Comparison of ENCODE assay signal across 17 cellular contexts in the genomic region with DNA sequence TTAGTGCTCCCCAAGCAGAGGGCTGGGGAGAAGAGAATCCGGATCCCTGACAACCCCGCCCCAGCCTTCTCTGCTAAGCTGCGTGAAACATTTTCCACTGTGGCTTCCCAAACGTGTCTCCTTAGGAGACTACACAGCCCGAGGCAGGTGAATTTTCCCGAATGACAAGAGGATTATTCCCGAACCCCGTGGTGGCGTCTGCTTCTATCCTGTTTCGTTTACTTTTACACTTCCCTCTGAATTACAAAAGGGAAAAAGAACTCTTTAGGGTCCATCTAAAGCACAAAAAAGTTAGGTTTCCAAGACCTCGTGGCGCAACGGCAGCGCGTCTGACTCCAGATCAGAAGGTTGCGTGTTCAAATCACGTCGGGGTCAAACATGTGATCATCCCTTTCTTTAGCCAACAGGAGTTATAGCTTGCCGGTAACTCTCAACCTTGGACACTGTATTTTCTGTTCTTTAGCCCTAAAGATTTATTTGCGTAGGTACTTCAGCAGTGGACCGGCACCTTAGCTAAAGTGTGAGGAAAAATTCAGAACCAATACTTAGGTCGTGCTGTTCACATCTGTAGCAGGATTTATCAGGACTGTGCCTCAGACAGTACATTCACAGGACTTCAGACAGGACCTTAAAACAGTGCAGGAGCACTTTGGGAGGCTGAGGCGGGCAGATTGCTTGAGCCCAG. TPM values are rescaled to one million over a fixed set of nuclear protein-coding genes. Genes with fewer than 3 reads are reported as not detected.
DNase-seq lines count a peak whose midpoint lies in the region; ATAC-seq, FAIRE-seq and TF ChIP-seq lines count a peak whose summit lies in the region.
"Had no signal": no experiment of that assay in that cellular context is flagged by ENCODE, and none has a peak within 500 bp of the region (broad histone marks: within the 10 kb centered on the region; RNA-seq: fewer than 3 reads in every experiment).

No MANE protein-coding gene starts in this region.

- H3K9me3 Mint-ChIP-seq in activated T-helper 2 cell treated with anti-CD3 and anti-CD28 coated beads, Interferon-gamma antibody, Interleukin-2, Interleukin-4, amounts not matched to agents 10 μg/mL and 5 μg/mL and 100 μg/mL, durations not matched to agents 14 hours and 24 hours and 36 hours, result no peaks in the 10 kb centered on the region
- H3K9me3 Mint-ChIP-seq: activated naive CD4-positive, alpha-beta T cell treated with anti-CD3 and anti-CD28 coated beads, Interleukin-2, amount 50 U/mL, for 72 hours; stimulated activated naive B cell treated with anti-CD40 and anti-IgM and Interleukin-4, amounts not matched to agents 10 μg/mL and 1 μg/mL and 100 μg/mL, for 72 hours had no signal

- H3K9me3 ChIP-seq in left ventricle myocardium inferior (replicated peaks), result no peaks in the 10 kb centered on the region
- no peaks in the 10 kb centered on the region for H3K9me3 ChIP-seq in iPS-20b (ENCODE audit: insufficient read depth, low read depth, low read length)
- H3K9me3 ChIP-seq: mucosa of descending colon had no signal

- FAIRE-seq in urothelium cell line (lab: Jason Lieb, UNC), result peak; percentile 55

- H3K27ac ChIP-seq in left ventricle myocardium inferior (replicated peaks), result peak overlapping the region; percentile 90
- no peak overlapping the region for H3K27ac ChIP-seq in iPS-20b (ENCODE audit: low read length)

- H3K4me3 Mint-ChIP-seq in activated T-helper 2 cell treated with anti-CD3 and anti-CD28 coated beads, Interferon-gamma antibody, Interleukin-2, Interleukin-4, amounts not matched to agents 10 μg/mL and 5 μg/mL and 100 μg/mL, durations not matched to agents 14 hours and 24 hours and 36 hours (ENCODE audit: low read depth), result peak overlapping the region; percentile 13
- H3K4me3 Mint-ChIP-seq: activated CD8-positive, alpha-beta T cell treated with anti-CD3 and anti-CD28 coated beads, Interleukin-2, amount 10 ng/mL, durations not matched to agents 7 days and 5 days; stimulated activated naive B cell treated with anti-CD40 and anti-IgM and Interleukin-4, amounts not matched to agents 10 μg/mL and 1 μg/mL and 100 μg/mL, for 72 hours had no signal

- H3K4me1 Mint-ChIP-seq in activated T-helper 2 cell treated with anti-CD3 and anti-CD28 coated beads, Interferon-gamma antibody, Interleukin-2, Interleukin-4, amounts not matched to agents 10 μg/mL and 5 μg/mL and 100 μg/mL, durations not matched to agents 14 hours and 24 hours and 36 hours (ENCODE audit: low read depth), result peaks cover 21% of the 10 kb centered on the region

- H3K27me3 ChIP-seq in left ventricle myocardium inferior (ENCODE audit: low read depth) (no peaks in the 10 kb centered on the region), iPS-20b (ENCODE audit: insufficient read depth, low read length) (no peaks in the 10 kb centered on the region)

- H3K9ac ChIP-seq in iPS-20b (ENCODE audit: low read depth, low read length), result no peak overlapping the region

- H3K36me3 Mint-ChIP-seq in activated T-helper 2 cell treated with anti-CD3 and anti-CD28 coated beads, Interferon-gamma antibody, Interleukin-2, Interleukin-4, amounts not matched to agents 10 μg/mL and 5 μg/mL and 100 μg/mL, durations not matched to agents 14 hours and 24 hours and 36 hours (ENCODE audit: low read depth), result peaks cover 18% of the 10 kb centered on the region

- no peak overlapping the region for H3K27ac Mint-ChIP-seq in activated T-helper 2 cell treated with anti-CD3 and anti-CD28 coated beads, Interferon-gamma antibody, Interleukin-2, Interleukin-4, amounts not matched to agents 10 μg/mL and 5 μg/mL and 100 μg/mL, durations not matched to agents 14 hours and 24 hours and 36 hours
- H3K27ac Mint-ChIP-seq: activated CD8-positive, alpha-beta T cell treated with anti-CD3 and anti-CD28 coated beads, Interleukin-2, amount 10 ng/mL, durations not matched to agents 7 days and 5 days; activated naive CD4-positive, alpha-beta T cell treated with anti-CD3 and anti-CD28 coated beads, Interleukin-2, amount 50 U/mL, for 72 hours; stimulated activated naive B cell treated with anti-CD40 and anti-IgM and Interleukin-4, amounts not matched to agents 10 μg/mL and 1 μg/mL and 100 μg/mL, for 72 hours had no signal

- peaks cover 49% of the 10 kb centered on the region for H3K4me1 ChIP-seq in left ventricle myocardium inferior
- H3K4me1 ChIP-seq in iPS-20b (ENCODE audit: insufficient read depth, low read length), result no peaks in the 10 kb centered on the region; the same call in 1 of the 2 replicates

- H3K4me3 ChIP-seq in left ventricle myocardium inferior (peak overlapping the region; percentile 48), iPS-20b (ENCODE audit: low read length) (peak overlapping the region; percentile 17; the same call in 1 of the 2 replicates)
- H3K4me3 ChIP-seq: mucosa of descending colon had no signal

- H3K36me3 ChIP-seq in left ventricle myocardium inferior (no peaks in the 10 kb centered on the region), iPS-20b (ENCODE audit: insufficient read depth, low read depth, low read length) (no peaks in the 10 kb centered on the region)

- DNase-seq in left ventricle myocardium inferior (no peak), Right ventricle myocardium inferior (ENCODE audit: missing footprints) (no peak), urothelium cell line (ENCODE audit: low spot score) (no peak), NCI-H774 (lab: John Stamatoyannopoulos, UW) (no peak)
- DNase-seq in activated T-helper 2 cell treated with anti-CD3 and anti-CD28 coated beads, Interferon-gamma antibody, Interleukin-2, Interleukin-4, amounts not matched to agents 10 μg/mL and 5 μg/mL and 100 μg/mL, durations not matched to agents 14 hours and 24 hours and 36 hours (ENCODE audit: low spot score), result no peak
- DNase-seq in activated CD4-positive, alpha-beta T cell treated with anti-CD3 and anti-CD28 coated beads, Interleukin-2, amount 50 U/mL, for 4 hours, result no peak
- DNase-seq: activated CD8-positive, alpha-beta T cell treated with anti-CD3 and anti-CD28 coated beads, Interleukin-2, amount 10 ng/mL, durations not matched to agents 7 days and 5 days; central memory CD4-positive, alpha-beta T cell; DND-41; NCI-H524 treated with DMSO at 0.1 percent for 48 hours; stimulated activated CD4-positive, alpha-beta T cell treated with anti-CD3 and anti-CD28 coated beads, Interleukin-4, amount 100 ng/mL, for 4 hours; stimulated activated naive B cell treated with anti-CD40 and anti-IgM and Interleukin-4, amounts not matched to agents 10 μg/mL and 1 μg/mL and 100 μg/mL, for 72 hours; T1000 had no signal

- no peak for TF ChIP-seq CTCF in left ventricle myocardium inferior (IDR thresholded peaks at IDR 0.05; ENCODE audit: borderline replicate concordance)

- H3K27me3 Mint-ChIP-seq in activated T-helper 2 cell treated with anti-CD3 and anti-CD28 coated beads, Interferon-gamma antibody, Interleukin-2, Interleukin-4, amounts not matched to agents 10 μg/mL and 5 μg/mL and 100 μg/mL, durations not matched to agents 14 hours and 24 hours and 36 hours (ENCODE audit: low read depth), result peaks cover 2% of the 10 kb centered on the region
- H3K27me3 Mint-ChIP-seq: stimulated activated naive B cell treated with anti-CD40 and anti-IgM and Interleukin-4, amounts not matched to agents 10 μg/mL and 1 μg/mL and 100 μg/mL, for 72 hours had no signal

- ATAC-seq in Right ventricle myocardium inferior (no peak), HG02840 (IDR thresholded peaks at IDR 0.05; ENCODE audit: low FRiP score, unreplicated experiment) (no peak)
- ATAC-seq: activated CD8-positive, alpha-beta T cell treated with anti-CD3 and anti-CD28 coated beads, Interleukin-2, amount 10 ng/mL, durations not matched to agents 7 days and 5 days; activated naive CD4-positive, alpha-beta T cell treated with anti-CD3 and anti-CD28 coated beads, Interleukin-2, amount 50 U/mL, for 72 hours; stimulated activated naive B cell treated with anti-CD40 and anti-IgM and Interleukin-4, amounts not matched to agents 10 μg/mL and 1 μg/mL and 100 μg/mL, for 72 hours had no signal

- intact Hi-C loops in left ventricle myocardium inferior (cut with micrococcal nuclease), result no loop called here
- intact Hi-C loops in Right ventricle myocardium inferior (cut with DNase I), result no loop called here
- intact Hi-C loops in activated T-helper 2 cell treated with anti-CD3 and anti-CD28 coated beads, Interferon-gamma antibody, Interleukin-2, Interleukin-4, amounts not matched to agents 10 μg/mL and 5 μg/mL and 100 μg/mL, durations not matched to agents 14 hours and 24 hours and 36 hours (cut with micrococcal nuclease), result loop anchor here (5.0 kb wide), 1 partner anchor 1773 kb away; no protein-coding TSS in a partner anchor

RNA-seq across cellular contexts. Expression of gene ZNF789, which starts 3.2 kb away (rescaled TPM):
- total RNA-seq in left ventricle myocardium inferior (3.3 TPM), Right ventricle myocardium inferior (2.9 TPM)
- total RNA-seq in activated T-helper 2 cell treated with anti-CD3 and anti-CD28 coated beads, Interferon-gamma antibody, Interleukin-2, Interleukin-4, amounts not matched to agents 10 μg/mL and 5 μg/mL and 100 μg/mL, durations not matched to agents 14 hours and 24 hours and 36 hours, result 23.2 and 24.3 TPM in 2 replicates

RNA-seq across cellular contexts. Expression of gene ATP5MF, which starts 3.6 kb away (rescaled TPM):
- total RNA-seq in left ventricle myocardium inferior (834 TPM), Right ventricle myocardium inferior (961 TPM)
- total RNA-seq in activated T-helper 2 cell treated with anti-CD3 and anti-CD28 coated beads, Interferon-gamma antibody, Interleukin-2, Interleukin-4, amounts not matched to agents 10 μg/mL and 5 μg/mL and 100 μg/mL, durations not matched to agents 14 hours and 24 hours and 36 hours, result 405 and 429 TPM in 2 replicates

RNA-seq across cellular contexts. Expression of gene ZNF394, which starts 30.6 kb away (rescaled TPM):
- total RNA-seq in left ventricle myocardium inferior (15.6 TPM), Right ventricle myocardium inferior (17.6 TPM)
- total RNA-seq in activated T-helper 2 cell treated with anti-CD3 and anti-CD28 coated beads, Interferon-gamma antibody, Interleukin-2, Interleukin-4, amounts not matched to agents 10 μg/mL and 5 μg/mL and 100 μg/mL, durations not matched to agents 14 hours and 24 hours and 36 hours, result 36.4 and 40.7 TPM in 2 replicates

RNA-seq across cellular contexts. Expression of gene CPSF4, which starts 30.8 kb away (rescaled TPM):
- 17.9 TPM for total RNA-seq in left ventricle myocardium inferior
- total RNA-seq in Right ventricle myocardium inferior, result 18.9 TPM
- total RNA-seq in activated T-helper 2 cell treated with anti-CD3 and anti-CD28 coated beads, Interferon-gamma antibody, Interleukin-2, Interleukin-4, amounts not matched to agents 10 μg/mL and 5 μg/mL and 100 μg/mL, durations not matched to agents 14 hours and 24 hours and 36 hours, result 88.4 and 89.9 TPM in 2 replicates

RNA-seq across cellular contexts. Expression of gene PTCD1, which starts 30.9 kb away (rescaled TPM):
- 4.3 TPM for total RNA-seq in left ventricle myocardium inferior
- 3.6 TPM for total RNA-seq in Right ventricle myocardium inferior
- 8.1 and 10.4 TPM in 2 replicates for total RNA-seq in activated T-helper 2 cell treated with anti-CD3 and anti-CD28 coated beads, Interferon-gamma antibody, Interleukin-2, Interleukin-4, amounts not matched to agents 10 μg/mL and 5 μg/mL and 100 μg/mL, durations not matched to agents 14 hours and 24 hours and 36 hours
